31 cellular contexts compared by ENCODE assay signal in the genomic region with DNA sequence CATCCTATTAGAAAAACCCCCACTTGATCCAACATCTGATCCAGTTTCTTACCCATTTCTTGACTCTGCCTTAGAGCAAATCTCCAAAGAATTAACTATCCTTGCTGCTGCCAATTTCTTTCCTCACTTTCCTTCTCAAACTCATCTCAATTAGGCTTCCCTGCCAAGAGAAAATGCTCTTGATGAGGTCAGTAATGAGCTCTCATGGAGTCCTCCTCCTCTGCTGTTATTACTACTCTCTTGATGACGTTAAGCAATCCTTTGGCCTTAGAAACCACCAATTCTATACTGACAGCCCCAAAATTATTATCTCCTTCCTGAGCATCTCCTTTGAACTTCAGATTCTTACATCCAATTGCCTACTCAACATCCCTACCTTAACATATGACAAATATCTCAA.
"Had no signal": no experiment of that assay in that cellular context is flagged by ENCODE, and none has a peak within 500 bp of the region (broad histone marks: within the 10 kb centered on the region; RNA-seq: fewer than 3 reads in every experiment).

No MANE protein-coding gene starts in this region.

- H3K27me3 ChIP-seq: esophagus muscularis mucosa, neutrophil, ovary, uterus had no signal

- H3K27ac ChIP-seq: lower lobe of right lung, neutrophil had no signal

- H3K27me3 Mint-ChIP-seq: activated CD4-positive, alpha-beta memory T cell treated with anti-CD3 and anti-CD28 coated beads for 36 hours; activated CD4-positive, alpha-beta T cell treated with anti-CD3 and anti-CD28 coated beads, Interleukin-2, amount 10 ng/mL, durations not matched to agents 24 days and 14 days; activated naive CD4-positive, alpha-beta T cell treated with anti-CD3 and anti-CD28 coated beads, Interleukin-2, amount 10 ng/mL, durations not matched to agents 7 days and 5 days; activated naive CD8-positive, alpha-beta T cell treated with anti-CD3 and anti-CD28 coated beads, Interleukin-2, amount 10 ng/mL, durations not matched to agents 7 days and 5 days; progenitor cell of endocrine pancreas; T-helper 17 cell had no signal

- H3K4me3 Mint-ChIP-seq: activated CD4-positive, alpha-beta memory T cell treated with anti-CD3 and anti-CD28 coated beads for 36 hours; activated CD4-positive, alpha-beta T cell treated with anti-CD3 and anti-CD28 coated beads, Interleukin-2, amount 10 ng/mL, durations not matched to agents 24 days and 14 days; activated naive CD4-positive, alpha-beta T cell treated with anti-CD3 and anti-CD28 coated beads, Interleukin-2, amount 10 ng/mL, durations not matched to agents 7 days and 5 days; activated naive CD8-positive, alpha-beta T cell treated with anti-CD3 and anti-CD28 coated beads, Interleukin-2, amount 10 ng/mL, durations not matched to agents 7 days and 5 days; immature natural killer cell; nephron progenitor cell; T-helper 17 cell had no signal

- H3K36me3 Mint-ChIP-seq: activated CD4-positive, alpha-beta memory T cell treated with anti-CD3 and anti-CD28 coated beads for 36 hours; activated naive CD4-positive, alpha-beta T cell treated with anti-CD3 and anti-CD28 coated beads, Interleukin-2, amount 10 ng/mL, durations not matched to agents 7 days and 5 days; activated naive CD8-positive, alpha-beta T cell treated with anti-CD3 and anti-CD28 coated beads, Interleukin-2, amount 10 ng/mL, durations not matched to agents 7 days and 5 days; immature natural killer cell had no signal

- ATAC-seq: left colon, lower lobe of right lung, SK-N-SH treated with all-trans-retinoic acid at 6 μM for 48 hours, T-helper 17 cell had no signal

- H3K36me3 ChIP-seq: esophagus muscularis mucosa, lower lobe of right lung, neutrophil, ovary, uterus had no signal

- H3K9me3 Mint-ChIP-seq: activated CD4-positive, alpha-beta memory T cell treated with anti-CD3 and anti-CD28 coated beads for 36 hours; activated CD4-positive, alpha-beta T cell treated with anti-CD3 and anti-CD28 coated beads, Interleukin-2, amount 10 ng/mL, durations not matched to agents 24 days and 14 days; activated naive CD4-positive, alpha-beta T cell treated with anti-CD3 and anti-CD28 coated beads, Interleukin-2, amount 10 ng/mL, durations not matched to agents 7 days and 5 days; activated naive CD8-positive, alpha-beta T cell treated with anti-CD3 and anti-CD28 coated beads, Interleukin-2, amount 10 ng/mL, durations not matched to agents 7 days and 5 days; nephron progenitor cell had no signal

- H3K4me1 ChIP-seq: lower lobe of right lung, uterus had no signal

- DNase-seq: activated CD4-positive, alpha-beta memory T cell treated with anti-CD3 and anti-CD28 coated beads for 36 hours; activated CD4-positive, alpha-beta T cell treated with anti-CD3 and anti-CD28 coated beads, Interleukin-2, amount 10 ng/mL, durations not matched to agents 24 days and 14 days; activated CD4-positive, CD25-positive, alpha-beta regulatory T cell treated with anti-CD3 and anti-CD28 coated beads, Interleukin-2, amount 50 U/mL, for 72 hours; activated CD8-positive, alpha-beta memory T cell treated with anti-CD3 and anti-CD28 coated beads, Interleukin-2, amount 50 U/mL, for 4 hours; activated gamma-delta T cell; activated naive CD4-positive, alpha-beta T cell treated with anti-CD3 and anti-CD28 coated beads, Interleukin-2, amount 10 ng/mL, durations not matched to agents 7 days and 5 days; activated naive CD8-positive, alpha-beta T cell treated with anti-CD3 and anti-CD28 coated beads, Interleukin-2, amount 10 ng/mL, durations not matched to agents 7 days and 5 days; activated T-cell treated with anti-CD3 and anti-CD28 coated beads, Interleukin-2, amount 50 U/mL, for 1 hour; central memory CD4-positive, alpha-beta T cell; effector CD4-positive, alpha-beta T cell; head of caudate nucleus; hypothalamus; immature natural killer cell; kidney; left colon; lower lobe of right lung; mesendoderm; nephron progenitor cell; ovary; retina; stimulated activated CD4-positive, alpha-beta T cell treated with anti-CD3 and anti-CD28 coated beads, Interleukin-15, amount 100 ng/mL, for 24 hours; stimulated activated CD4-positive, alpha-beta T cell treated with anti-CD3 and anti-CD28 coated beads, Interleukin-2, amount 100 ng/mL, for 24 hours; stimulated activated naive CD4-positive, alpha-beta T cell treated with Interleukin-2 at 50 U/mL for 16 hours; T-helper 17 cell; T1000; trophoblast cell had no signal

- H3K4me3 ChIP-seq: esophagus muscularis mucosa, lower lobe of right lung, ovary, uterus had no signal

- H3K4me1 Mint-ChIP-seq: activated CD4-positive, alpha-beta T cell treated with anti-CD3 and anti-CD28 coated beads, Interleukin-2, amount 10 ng/mL, durations not matched to agents 24 days and 14 days; activated naive CD4-positive, alpha-beta T cell treated with anti-CD3 and anti-CD28 coated beads, Interleukin-2, amount 10 ng/mL, durations not matched to agents 7 days and 5 days; activated naive CD8-positive, alpha-beta T cell treated with anti-CD3 and anti-CD28 coated beads, Interleukin-2, amount 10 ng/mL, durations not matched to agents 7 days and 5 days; immature natural killer cell; nephron progenitor cell; T-helper 17 cell had no signal

- H3K9me3 ChIP-seq: esophagus muscularis mucosa, lower lobe of right lung, neutrophil, ovary, uterus had no signal

- H3K27ac Mint-ChIP-seq: activated CD4-positive, alpha-beta memory T cell treated with anti-CD3 and anti-CD28 coated beads for 36 hours; activated CD4-positive, alpha-beta T cell treated with anti-CD3 and anti-CD28 coated beads, Interleukin-2, amount 10 ng/mL, durations not matched to agents 24 days and 14 days; activated naive CD4-positive, alpha-beta T cell treated with anti-CD3 and anti-CD28 coated beads, Interleukin-2, amount 10 ng/mL, durations not matched to agents 7 days and 5 days; activated naive CD8-positive, alpha-beta T cell treated with anti-CD3 and anti-CD28 coated beads, Interleukin-2, amount 10 ng/mL, durations not matched to agents 7 days and 5 days; immature natural killer cell; nephron progenitor cell; progenitor cell of endocrine pancreas; T-helper 17 cell had no signal
